ENCODE assay signal across 24 cellular contexts in genomic region chr15:90085565-90085964, GRCh38. TPM values are rescaled to one million over a fixed set of nuclear protein-coding genes. Genes with fewer than 3 reads are reported as not detected.
DNase-seq lines count a peak whose midpoint lies in the region; TF ChIP-seq lines count a peak whose summit lies in the region.
"Had no signal": no experiment of that assay in that cellular context is flagged by ENCODE, and none has a peak within 500 bp of the region (broad histone marks: within the 10 kb centered on the region; RNA-seq: fewer than 3 reads in every experiment).

No MANE protein-coding gene starts in this region.

- H3K27me3 Mint-ChIP-seq in activated naive CD4-positive, alpha-beta T cell treated with anti-CD3 and anti-CD28 coated beads, Interleukin-2, amount 50 U/mL, for 24 hours: no peaks in the 10 kb centered on the region
- no peaks in the 10 kb centered on the region for H3K27me3 Mint-ChIP-seq in activated naive CD4-positive, alpha-beta T cell treated with anti-CD3 and anti-CD28 coated beads, Interleukin-2, amount 10 ng/mL, durations not matched to agents 7 days and 5 days
- H3K27me3 Mint-ChIP-seq in glutamatergic neuron (ENCODE audit: unreplicated experiment): peaks cover 7% of the 10 kb centered on the region
- H3K27me3 Mint-ChIP-seq: T-cell had no signal

- DNase-seq in activated naive CD4-positive, alpha-beta T cell treated with anti-CD3 and anti-CD28 coated beads, Interleukin-2, amount 10 ng/mL, durations not matched to agents 7 days and 5 days: no peak
- DNase-seq in glutamatergic neuron (no peak), NCI-H774 (lab: John Stamatoyannopoulos, UW) (no peak), coronary artery (ENCODE audit: low spot score) (no peak), pons (ENCODE audit: low spot score) (no peak)
- DNase-seq: 8988T; activated naive CD4-positive, alpha-beta T cell treated with Interleukin-2 at 50 U/mL for 16 hours; activated T-cell treated with anti-CD3 and anti-CD28 coated beads, Interleukin-2, amount 50 U/mL, for 4 hours; DMS53; GOT3; left ventricle myocardium superior; midbrain; NCI-H1694 treated with DMSO at 0.1 percent for 48 hours; NCI-H2171 treated with DMSO at 0.1 percent for 48 hours; NCI-H526; SJCRH30; stimulated activated CD8-positive, alpha-beta memory T cell treated with anti-CD3 and anti-CD28 coated beads, Interleukin-4, amount 100 ng/mL, for 48 hours; T-cell had no signal

- no peak overlapping the region for H3K4me3 Mint-ChIP-seq in activated naive CD4-positive, alpha-beta T cell treated with anti-CD3 and anti-CD28 coated beads, Interleukin-2, amount 50 U/mL, for 24 hours
- H3K4me3 Mint-ChIP-seq in activated naive CD4-positive, alpha-beta T cell treated with anti-CD3 and anti-CD28 coated beads, Interleukin-2, amount 10 ng/mL, durations not matched to agents 7 days and 5 days: no peak overlapping the region
- no peak overlapping the region for H3K4me3 Mint-ChIP-seq in glutamatergic neuron (ENCODE audit: unreplicated experiment)
- H3K4me3 Mint-ChIP-seq: activated T-cell treated with anti-CD3 and anti-CD28 coated beads, Interleukin-2, amount 50 U/mL, for 4 hours; nephron; T-cell had no signal

- no peaks in the 10 kb centered on the region for H3K9me3 Mint-ChIP-seq in activated naive CD4-positive, alpha-beta T cell treated with anti-CD3 and anti-CD28 coated beads, Interleukin-2, amount 50 U/mL, for 24 hours
- no peaks in the 10 kb centered on the region for H3K9me3 Mint-ChIP-seq in activated naive CD4-positive, alpha-beta T cell treated with anti-CD3 and anti-CD28 coated beads, Interleukin-2, amount 10 ng/mL, durations not matched to agents 7 days and 5 days
- H3K9me3 Mint-ChIP-seq in glutamatergic neuron (ENCODE audit: unreplicated experiment): peaks cover 1% of the 10 kb centered on the region
- H3K9me3 Mint-ChIP-seq: activated T-cell treated with anti-CD3 and anti-CD28 coated beads, Interleukin-2, amount 50 U/mL, for 4 hours; nephron; T-cell had no signal

- H3K36me3 Mint-ChIP-seq in activated naive CD4-positive, alpha-beta T cell treated with anti-CD3 and anti-CD28 coated beads, Interleukin-2, amount 50 U/mL, for 24 hours: peaks cover 6% of the 10 kb centered on the region
- H3K36me3 Mint-ChIP-seq in activated naive CD4-positive, alpha-beta T cell treated with anti-CD3 and anti-CD28 coated beads, Interleukin-2, amount 10 ng/mL, durations not matched to agents 7 days and 5 days: peaks cover 62% of the 10 kb centered on the region
- H3K36me3 Mint-ChIP-seq in glutamatergic neuron (ENCODE audit: unreplicated experiment): no peaks in the 10 kb centered on the region

- H3K36me3 ChIP-seq in stomach smooth muscle (ENCODE audit: control insufficient read depth in 2 of 2, insufficient read depth in 2 of 2, low read length in 2 of 2): peaks cover 46 to 55% of the 10 kb centered on the region in 2 donors

- no peaks in the 10 kb centered on the region for H3K27me3 ChIP-seq in stomach smooth muscle (ENCODE audit: control insufficient read depth in 1 of 2, insufficient read depth in 2 of 2, low read length in 2 of 2)
- H3K27me3 ChIP-seq: SJCRH30, upper lobe of left lung had no signal

- TF ChIP-seq CTCF in VCaP (conservative IDR thresholded peaks at IDR 0.05): no peak
- TF ChIP-seq CTCF in glutamatergic neuron (IDR thresholded peaks at IDR 0.05; ENCODE audit: partially characterized antibody, unreplicated experiment): no peak
- TF ChIP-seq CTCF in coronary artery (IDR thresholded peaks at IDR 0.05): no peak

- peaks cover 37% of the 10 kb centered on the region for H3K4me1 ChIP-seq in stomach smooth muscle (ENCODE audit: control insufficient read depth, insufficient read depth, low read length)
- H3K4me1 ChIP-seq: prostate gland, SJCRH30 had no signal

- H3K4me1 Mint-ChIP-seq in activated naive CD4-positive, alpha-beta T cell treated with anti-CD3 and anti-CD28 coated beads, Interleukin-2, amount 50 U/mL, for 24 hours: peaks cover 6% of the 10 kb centered on the region
- peaks cover 11% of the 10 kb centered on the region for H3K4me1 Mint-ChIP-seq in activated naive CD4-positive, alpha-beta T cell treated with anti-CD3 and anti-CD28 coated beads, Interleukin-2, amount 10 ng/mL, durations not matched to agents 7 days and 5 days
- H3K4me1 Mint-ChIP-seq in glutamatergic neuron (ENCODE audit: low read depth, unreplicated experiment): no peaks in the 10 kb centered on the region
- H3K4me1 Mint-ChIP-seq: nephron had no signal

- no peaks in the 10 kb centered on the region for H3K9me3 ChIP-seq in stomach smooth muscle (ENCODE audit: control insufficient read depth in 2 of 2, low read length in 2 of 2)
- H3K9me3 ChIP-seq: prostate gland, SJCRH30, upper lobe of left lung had no signal

- CTCF ChIA-PET in activated naive CD4-positive, alpha-beta T cell treated with anti-CD3 and anti-CD28 coated beads, Interleukin-2, amount 10 ng/mL, durations not matched to agents 7 days and 5 days (lab: Charles Lee): interaction anchor here (1.3 to 3.2 kb wide), 7 partner anchors 9 to 213 kb away, joined by 4 to 18 read pairs (median 6); no protein-coding TSS in a partner anchor

- H3K27ac Mint-ChIP-seq in activated naive CD4-positive, alpha-beta T cell treated with anti-CD3 and anti-CD28 coated beads, Interleukin-2, amount 50 U/mL, for 24 hours: peak overlapping the region; percentile 23
- H3K27ac Mint-ChIP-seq in activated naive CD4-positive, alpha-beta T cell treated with anti-CD3 and anti-CD28 coated beads, Interleukin-2, amount 10 ng/mL, durations not matched to agents 7 days and 5 days: no peak overlapping the region
- H3K27ac Mint-ChIP-seq in glutamatergic neuron (ENCODE audit: unreplicated experiment): peak overlapping the region; percentile 55

- H3K4me3 ChIP-seq in stomach smooth muscle (ENCODE audit: low read length in 2 of 2): no peak overlapping the region
- H3K4me3 ChIP-seq in coronary artery: no peak overlapping the region
- H3K4me3 ChIP-seq: prostate gland, SJCRH30, upper lobe of left lung had no signal

- no peak overlapping the region for H3K9ac ChIP-seq in stomach smooth muscle (ENCODE audit: low read length in 2 of 2)

- H3K27ac ChIP-seq in VCaP: peak overlapping the region; percentile 10; the same call in 1 of the 2 replicates
- peak overlapping the region; percentile 37 for H3K27ac ChIP-seq in stomach smooth muscle (ENCODE audit: low read length)
- H3K27ac ChIP-seq in coronary artery: no peak overlapping the region
- H3K27ac ChIP-seq: prostate gland, SJCRH30 had no signal

RNA-seq across cellular contexts. Expression of gene IDH2, which starts 16.7 kb away (rescaled TPM):
- 149 TPM for total RNA-seq in glutamatergic neuron (ENCODE audit: unreplicated experiment)

Comparison
In these comparisons a context has a peak if more than half of its experiments do, and no peak if none do; other contexts are left out.
1. H3K27ac ChIP-seq: peak in VCaP (single experiment) and stomach smooth muscle (single experiment); none in coronary artery (0 of 2).